27 cellular contexts compared by ENCODE assay signal in genomic region chr3:16982439-16982838, GRCh38.
"Had no signal": no experiment of that assay in that cellular context is flagged by ENCODE, and none has a peak within 500 bp of the region (broad histone marks: within the 10 kb centered on the region; RNA-seq: fewer than 3 reads in every experiment).

No MANE protein-coding gene starts in this region.

- ATAC-seq: gastroesophageal sphincter; sciatic nerve; stimulated activated effector memory CD8-positive, alpha-beta T cell treated with anti-CD3 and anti-CD28 coated beads, Interleukin-12 subunit alpha, Interleukin-12 subunit beta, amount 100 ng/mL, for 72 hours; T-cell had no signal

- H3K27ac ChIP-seq: gastroesophageal sphincter, stomach, suprapubic skin, tibial nerve, uterus, VCaP had no signal

- H3K4me1 ChIP-seq: gastroesophageal sphincter, suprapubic skin, tibial nerve, uterus had no signal

- H3K4me3 Mint-ChIP-seq: activated naive CD8-positive, alpha-beta T cell treated with anti-CD3 and anti-CD28 coated beads, Interleukin-2, amount 10 ng/mL, durations not matched to agents 7 days and 5 days; activated T-cell treated with anti-CD3 and anti-CD28 coated beads, Interleukin-2, amount 50 U/mL, for 24 hours; endodermal cell; nephron; stimulated activated effector memory CD8-positive, alpha-beta T cell treated with anti-CD3 and anti-CD28 coated beads, Interleukin-12 subunit alpha, Interleukin-12 subunit beta, amount 100 ng/mL, for 72 hours; T-cell; T-helper 2 cell treated with Interferon-gamma antibody and Interleukin-4, amounts not matched to agents 5 μg/mL and 100 μg/mL, for 36 hours had no signal

- H3K27me3 Mint-ChIP-seq: activated naive CD8-positive, alpha-beta T cell treated with anti-CD3 and anti-CD28 coated beads, Interleukin-2, amount 10 ng/mL, durations not matched to agents 7 days and 5 days; activated T-cell treated with anti-CD3 and anti-CD28 coated beads, Interleukin-2, amount 50 U/mL, for 24 hours; T-cell had no signal

- H3K9me3 ChIP-seq: gastroesophageal sphincter, heart left ventricle, stomach, suprapubic skin, tibial nerve, uterus had no signal

- H3K27me3 ChIP-seq: gastroesophageal sphincter, heart left ventricle, stomach, suprapubic skin, tibial nerve, uterus had no signal

- H3K27ac Mint-ChIP-seq: activated naive CD8-positive, alpha-beta T cell treated with anti-CD3 and anti-CD28 coated beads, Interleukin-2, amount 10 ng/mL, durations not matched to agents 7 days and 5 days; activated T-cell treated with anti-CD3 and anti-CD28 coated beads, Interleukin-2, amount 50 U/mL, for 24 hours; activated T-helper 2 cell treated with anti-CD3 and anti-CD28 coated beads, Interferon-gamma antibody, Interleukin-2, Interleukin-4, amounts not matched to agents 10 μg/mL and 5 μg/mL and 100 μg/mL, durations not matched to agents 14 hours and 24 hours and 36 hours; endodermal cell; nephron; stimulated activated effector memory CD8-positive, alpha-beta T cell treated with anti-CD3 and anti-CD28 coated beads, Interleukin-12 subunit alpha, Interleukin-12 subunit beta, amount 100 ng/mL, for 72 hours; T-cell; T-helper 2 cell treated with Interferon-gamma antibody and Interleukin-4, amounts not matched to agents 5 μg/mL and 100 μg/mL, for 36 hours had no signal

- DNase-seq: activated CD4-positive, alpha-beta T cell treated with anti-CD3 and anti-CD28 coated beads, Interleukin-2, amount 50 U/mL, for 1 hour; activated CD4-positive, CD25-positive, alpha-beta regulatory T cell treated with anti-CD3 and anti-CD28 coated beads, Interleukin-2, amount 50 U/mL, for 72 hours; activated CD8-positive, alpha-beta memory T cell treated with anti-CD3 and anti-CD28 coated beads for 24 hours; activated CD8-positive, alpha-beta memory T cell treated with anti-CD3 and anti-CD28 coated beads, Interleukin-2, amount 50 U/mL, for 4 hours; activated naive CD4-positive, alpha-beta T cell; activated naive CD8-positive, alpha-beta T cell treated with anti-CD3 and anti-CD28 coated beads, Interleukin-2, amount 10 ng/mL, durations not matched to agents 7 days and 5 days; activated T-cell treated with anti-CD3 and anti-CD28 coated beads, Interleukin-2, amount 50 U/mL, for 24 hours; amniotic stem cell; cortex of kidney; endodermal cell; heart left ventricle; kidney; small intestine; stimulated activated CD4-positive, alpha-beta T cell treated with anti-CD3 and anti-CD28 coated beads, Interleukin-2, amount 100 ng/mL, for 24 hours; stomach; T-cell; uterus had no signal

- H3K4me1 Mint-ChIP-seq: activated naive CD8-positive, alpha-beta T cell treated with anti-CD3 and anti-CD28 coated beads, Interleukin-2, amount 10 ng/mL, durations not matched to agents 7 days and 5 days; nephron had no signal

- H3K9me3 Mint-ChIP-seq: activated T-cell treated with anti-CD3 and anti-CD28 coated beads, Interleukin-2, amount 50 U/mL, for 24 hours; activated T-helper 2 cell treated with anti-CD3 and anti-CD28 coated beads, Interferon-gamma antibody, Interleukin-2, Interleukin-4, amounts not matched to agents 10 μg/mL and 5 μg/mL and 100 μg/mL, durations not matched to agents 14 hours and 24 hours and 36 hours; stimulated activated effector memory CD8-positive, alpha-beta T cell treated with anti-CD3 and anti-CD28 coated beads, Interleukin-12 subunit alpha, Interleukin-12 subunit beta, amount 100 ng/mL, for 72 hours; T-cell; T-helper 2 cell treated with Interferon-gamma antibody and Interleukin-4, amounts not matched to agents 5 μg/mL and 100 μg/mL, for 36 hours had no signal

- H3K36me3 ChIP-seq: gastroesophageal sphincter, heart left ventricle, stomach, suprapubic skin, tibial nerve, uterus had no signal

- H3K36me3 Mint-ChIP-seq: stimulated activated effector memory CD8-positive, alpha-beta T cell treated with anti-CD3 and anti-CD28 coated beads, Interleukin-12 subunit alpha, Interleukin-12 subunit beta, amount 100 ng/mL, for 72 hours had no signal

- H3K4me3 ChIP-seq: gastroesophageal sphincter, heart left ventricle, lung, stomach, suprapubic skin, tibial nerve, uterus had no signal
